Comparison of ENCODE assay signal across 1 cellular context in the genomic region with DNA sequence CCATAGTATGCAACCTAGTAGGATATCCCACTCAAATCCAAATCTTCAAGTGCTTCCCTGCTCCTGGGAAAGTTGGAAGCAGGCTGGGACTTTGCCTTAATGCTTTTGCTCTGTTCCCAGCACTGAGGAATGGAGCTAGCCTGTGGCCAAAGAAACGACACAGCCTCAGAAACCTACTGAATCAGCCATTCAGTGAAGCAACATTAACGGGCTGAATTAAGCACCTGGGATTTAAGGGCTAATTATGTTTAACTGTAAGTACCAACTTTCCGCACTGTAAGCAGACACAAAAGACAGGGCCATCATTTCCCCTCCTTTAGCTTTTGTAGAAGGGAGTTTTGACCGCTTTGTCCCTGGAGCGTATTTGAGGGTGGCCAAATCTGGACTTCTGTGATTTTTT.
TF ChIP-seq lines count a peak whose summit lies in the region.

No MANE protein-coding gene starts in this region.

TF ChIP-seq in H1, 55 proteins besides CTCF, POLR2A, EP300 and RAD21 (continued from another document):
- TF ChIP-seq ATF2 (IDR thresholded peaks at IDR 0.05; ENCODE audit: low read length) (no peak), RFX5 (IDR thresholded peaks at IDR 0.05; ENCODE audit: borderline replicate concordance, low read depth, low read length) (no peak), SP1 (IDR thresholded peaks at IDR 0.05; ENCODE audit: low read depth, low read length) (no peak), HDAC2 (IDR thresholded peaks at IDR 0.05; ENCODE audit: borderline replicate concordance in 1 of 2, low read depth in 2 of 2, low read length in 2 of 2) (no peak), CHD7 (IDR thresholded peaks at IDR 0.05; ENCODE audit: insufficient replicate concordance, low read length) (no peak), KDM4A (IDR thresholded peaks at IDR 0.05; ENCODE audit: low read depth, low read length, severe bottlenecking) (no peak), CTBP2 (IDR thresholded peaks at IDR 0.05; ENCODE audit: borderline replicate concordance, insufficient read depth, insufficient read length, low read length) (no peak), GABPA (IDR thresholded peaks at IDR 0.05; ENCODE audit: borderline replicate concordance, insufficient read depth, low read length) (no peak), ATF3 (IDR thresholded peaks at IDR 0.05; ENCODE audit: insufficient read depth, low read depth, low read length) (no peak), CBX8 (IDR thresholded peaks at IDR 0.05; ENCODE audit: borderline replicate concordance, low read depth, low read length) (no peak), EZH2 (IDR thresholded peaks at IDR 0.05; ENCODE audit: low read depth, low read length, severe bottlenecking) (no peak), BCL11A (IDR thresholded peaks at IDR 0.05; ENCODE audit: low read depth in 2 of 2, low read length in 2 of 2) (no peak), BRCA1 (IDR thresholded peaks at IDR 0.05; ENCODE audit: low read depth, low read length) (no peak)
